ENCODE assay signal across 1 cellular context in genomic region chr10:34213193-34213804, GRCh38.
A peak's percentile ranks its signal among the peaks of the same experiment; 100 is the strongest.
TF ChIP-seq lines count a peak whose summit lies in the region.

No MANE protein-coding gene starts in this region.

TF ChIP-seq in GM12878, 131 proteins besides CTCF, POLR2A, EP300 and RAD21 (continued from another document):
- TF ChIP-seq ZNF592 (IDR thresholded peaks at IDR 0.05) (no peak), IKZF1 (conservative IDR thresholded peaks at IDR 0.05) (0 out of 2 replicates have a peak, but pooled peaks have one; percentile 9)
